26 cellular contexts compared by ENCODE assay signal in the genomic region with DNA sequence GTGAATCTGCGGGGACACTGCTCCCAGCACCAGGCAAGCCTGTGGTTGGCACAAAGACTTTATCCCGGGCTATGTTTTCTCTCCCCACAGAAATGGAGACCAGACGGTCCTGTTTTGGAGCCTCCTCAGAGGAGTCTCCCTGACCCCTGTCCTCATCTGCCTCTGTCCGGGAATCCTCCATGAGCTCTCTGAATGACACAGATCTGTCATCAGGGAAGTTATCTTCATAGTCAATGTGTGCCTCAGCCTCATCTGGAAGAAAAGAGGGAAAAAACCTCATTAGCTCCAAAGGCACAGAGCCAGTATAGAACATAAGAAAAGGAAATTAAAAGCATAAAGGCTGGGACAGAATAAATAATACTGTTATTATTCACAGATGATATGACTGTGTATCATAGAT.
"Had no signal": no experiment of that assay in that cellular context is flagged by ENCODE, and none has a peak within 500 bp of the region (broad histone marks: within the 10 kb centered on the region; RNA-seq: fewer than 3 reads in every experiment).

No MANE protein-coding gene starts in this region.

- H3K27ac Mint-ChIP-seq: dendritic cell treated with granulocyte-macrophage colony-stimulating factor and Interleukin-4, amounts not matched to agents 40 ng/mL and 50 ng/mL, for 4 days; effector memory CD8-positive, alpha-beta T cell; endodermal cell; immature natural killer cell; mesothelial cell of epicardium had no signal

- H3K79me2 ChIP-seq: hepatocyte had no signal

- H2AFZ ChIP-seq: hepatocyte had no signal

- H3K36me3 Mint-ChIP-seq: immature natural killer cell, mesothelial cell of epicardium, naive B cell had no signal

- H3K4me1 Mint-ChIP-seq: endodermal cell, immature natural killer cell had no signal

- H3K9me3 ChIP-seq: colonic mucosa, esophagus muscularis mucosa, gastroesophageal sphincter, heart left ventricle, left lung, lower lobe of right lung, mucosa of descending colon had no signal

- H3K4me1 ChIP-seq: colonic mucosa, foreskin keratinocyte had no signal

- H3K27me3 ChIP-seq: colonic mucosa, esophagus muscularis mucosa, gastroesophageal sphincter, heart left ventricle, hepatocyte, left lung had no signal

- H3K27me3 Mint-ChIP-seq: dendritic cell treated with granulocyte-macrophage colony-stimulating factor and Interleukin-4, amounts not matched to agents 40 ng/mL and 50 ng/mL, for 4 days; naive B cell had no signal

- H3K36me3 ChIP-seq: colonic mucosa, esophagus muscularis mucosa, gastroesophageal sphincter, heart left ventricle, left lung, lower lobe of right lung had no signal

- H3K27ac ChIP-seq: colonic mucosa, esophagus muscularis mucosa, foreskin keratinocyte, gastroesophageal sphincter, heart left ventricle, hepatocyte, left lung, lower lobe of right lung had no signal

- ATAC-seq: effector memory CD8-positive, alpha-beta T cell; gastroesophageal sphincter; heart left ventricle; left cardiac atrium; left lung; left ventricle myocardium superior; lower lobe of right lung; mucosa of descending colon had no signal

- H3K9me3 Mint-ChIP-seq: dendritic cell treated with granulocyte-macrophage colony-stimulating factor and Interleukin-4, amounts not matched to agents 40 ng/mL and 50 ng/mL, for 4 days; effector memory CD8-positive, alpha-beta T cell; endodermal cell; immature natural killer cell; mesothelial cell of epicardium; naive B cell had no signal

- FAIRE-seq: endometrium, endothelial cell of umbilical vein, frontal cortex, kidney had no signal

- DNase-seq: colonic mucosa; cortex of kidney; effector CD8-positive, alpha-beta T cell; effector memory CD8-positive, alpha-beta T cell; endodermal cell; foreskin keratinocyte; heart left ventricle; hypothalamus; immature natural killer cell; islet precursor cell; kidney; left cardiac atrium; left lung; left ventricle myocardium superior; lower lobe of right lung; mesenchymal stem cell; mucosa of descending colon; naive B cell had no signal

- H3K4me3 ChIP-seq: colonic mucosa, esophagus muscularis mucosa, gastroesophageal sphincter, heart left ventricle, hepatocyte, left lung, lower lobe of right lung, mucosa of descending colon had no signal

- H3K4me3 Mint-ChIP-seq: dendritic cell treated with granulocyte-macrophage colony-stimulating factor and Interleukin-4, amounts not matched to agents 40 ng/mL and 50 ng/mL, for 4 days; effector memory CD8-positive, alpha-beta T cell; endodermal cell; immature natural killer cell; mesothelial cell of epicardium; naive B cell had no signal

- H3K4me2 ChIP-seq: hepatocyte had no signal
